17 cellular contexts compared by ENCODE assay signal in genomic region chr3:28042707-28043106, GRCh38.
DNase-seq lines count a peak whose midpoint lies in the region; ATAC-seq lines count a peak whose summit lies in the region.
"Had no signal": no experiment of that assay in that cellular context is flagged by ENCODE, and none has a peak within 500 bp of the region (broad histone marks: within the 10 kb centered on the region; RNA-seq: fewer than 3 reads in every experiment).

No MANE protein-coding gene starts in this region.

- DNase-seq in NCI-H69 (lab: John Stamatoyannopoulos, UW) (peak; percentile 18), DMS53 (lab: John Stamatoyannopoulos, UW) (no peak), HCEC 1CT (no peak)
- no peak for DNase-seq in activated T-cell treated with anti-CD3 and anti-CD28 coated beads, Interleukin-2, amount 50 U/mL, for 48 hours
- DNase-seq: activated naive CD4-positive, alpha-beta T cell treated with Interleukin-2 at 50 U/mL for 16 hours; effector CD4-positive, alpha-beta T cell; EL; NCI-H774; PC-3; stimulated activated CD4-positive, alpha-beta T cell treated with anti-CD3 and anti-CD28 coated beads, Interleukin-1b, Interleukin-23, amount 100 ng/mL, for 48 hours; stimulated activated naive CD4-positive, alpha-beta T cell treated with Interleukin-2 at 50 U/mL for 16 hours; thyroid gland had no signal

- ATAC-seq in GM18861 (IDR thresholded peaks at IDR 0.05; ENCODE audit: unreplicated experiment): peak; percentile 13
- peak; percentile 30 for ATAC-seq in GM21360 (IDR thresholded peaks at IDR 0.05; ENCODE audit: unreplicated experiment)
- ATAC-seq in HG02870 (IDR thresholded peaks at IDR 0.05; ENCODE audit: unreplicated experiment): peak; percentile 48
- no peak for ATAC-seq in GM21515 (IDR thresholded peaks at IDR 0.05; ENCODE audit: unreplicated experiment)
- ATAC-seq: natural killer cell treated with Interleukin-12 subunit alpha and Interleukin-12 subunit beta and Interleukin-15 and Interleukin-18, amount 100 ng/mL, for 72 hours; PC-3 had no signal
